9 cellular contexts compared by ENCODE assay signal in the genomic region with DNA sequence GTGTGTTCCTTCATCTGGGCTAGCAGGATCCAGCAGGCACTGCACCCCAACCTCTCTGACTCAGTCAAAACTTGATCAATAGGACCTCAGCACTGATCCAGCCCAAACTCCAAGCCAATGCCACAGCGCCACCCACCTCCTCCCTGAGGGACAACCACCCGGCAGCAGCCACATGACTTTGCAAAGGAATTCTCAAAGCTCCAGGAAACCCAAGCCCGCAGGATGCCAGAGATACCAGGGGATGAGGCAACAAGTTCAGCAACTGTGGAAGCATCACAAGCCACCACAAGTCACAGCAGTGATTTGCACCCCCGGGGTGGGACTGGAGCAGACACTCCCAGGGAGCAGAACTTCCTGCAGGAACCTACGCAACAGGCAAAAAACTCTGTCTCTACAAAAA. TPM values are rescaled to one million over a fixed set of nuclear protein-coding genes. Genes with fewer than 3 reads are reported as not detected.
DNase-seq lines count a peak whose midpoint lies in the region; ATAC-seq, FAIRE-seq and TF ChIP-seq lines count a peak whose summit lies in the region.
"Had no signal": no experiment of that assay in that cellular context is flagged by ENCODE, and none has a peak within 500 bp of the region (broad histone marks: within the 10 kb centered on the region; RNA-seq: fewer than 3 reads in every experiment).

No MANE protein-coding gene starts in this region.

- no peaks in the 10 kb centered on the region for H3K36me3 ChIP-seq in kidney (ENCODE audit: control insufficient read depth in 1 of 2, insufficient read depth in 2 of 2, low read length in 2 of 2)
- H3K36me3 ChIP-seq in upper lobe of left lung = no peaks in the 10 kb centered on the region

- ATAC-seq in Right ventricle myocardium inferior (no peak), HG03025 (IDR thresholded peaks at IDR 0.05; ENCODE audit: low FRiP score, unreplicated experiment) (no peak), upper lobe of left lung (ENCODE audit: low FRiP score in 2 of 2) (no peak)

- peak overlapping the region in 1 of 2 donors; percentile 20 for H3K27ac ChIP-seq in kidney (ENCODE audit: low read depth in 2 of 2, low read length in 2 of 2)
- H3K27ac ChIP-seq in upper lobe of left lung = peak overlapping the region in 1 of 4 donors; percentile 57
- H3K27ac ChIP-seq: C4-2B had no signal

- WGBS in upper lobe of left lung, 2 donors = 47 to 63% methylated on average over 5 of the region's 5 CpGs

- peak; percentile 62 for DNase-seq in Right ventricle myocardium inferior (ENCODE audit: missing footprints)
- DNase-seq in cardiac septum (ENCODE audit: low spot score) = no peak
- peak; percentile 91 to 96 for DNase-seq in cardiac fibroblast (ENCODE audit: low read depth in 2 of 2)
- DNase-seq in kidney = peak; percentile 91
- no peak for DNase-seq in activated T-helper 1 cell treated with anti-CD3 and anti-CD28 coated beads, Interleukin-12 subunit alpha, Interleukin-12 subunit beta, Interleukin-2, Interleukin-4 antibody, amounts not matched to agents 30 ng/mL and 10 ng/mL and 1 ng/mL, durations not matched to agents 14 hours and 24 hours and 36 hours (ENCODE audit: low spot score)
- DNase-seq in pons (ENCODE audit: low spot score) = no peak
- no peak for DNase-seq in upper lobe of left lung

- no peaks in the 10 kb centered on the region for H3K27me3 ChIP-seq in upper lobe of left lung

- peaks cover 32 to 36% of the 10 kb centered on the region in 2 donors for H3K4me1 ChIP-seq in kidney (ENCODE audit: control insufficient read depth in 1 of 2, insufficient read depth in 1 of 2, low read depth in 1 of 2, low read length in 2 of 2)
- peaks cover 42 to 79% (median 52%) of the 10 kb centered on the region in 4 donors for H3K4me1 ChIP-seq in upper lobe of left lung

- no peak for TF ChIP-seq EP300 in upper lobe of left lung (IDR thresholded peaks at IDR 0.05)

- H3K9ac ChIP-seq in kidney (ENCODE audit: low read length in 2 of 2) = no peak overlapping the region

- no peak overlapping the region for H3K4me3 ChIP-seq in cardiac fibroblast (replicated peaks in 1 of 2; ENCODE audit: low read depth in 2 of 2, low read length in 2 of 2)
- H3K4me3 ChIP-seq in kidney (ENCODE audit: low read length in 2 of 2) = no peak overlapping the region
- no peak overlapping the region for H3K4me3 ChIP-seq in upper lobe of left lung

- no peak for FAIRE-seq in kidney (lab: Jason Lieb, UNC)

- TF ChIP-seq POLR2A in upper lobe of left lung (IDR thresholded peaks at IDR 0.05) = no peak

- H3K27me3 Mint-ChIP-seq in activated T-helper 1 cell treated with anti-CD3 and anti-CD28 coated beads, Interleukin-12 subunit alpha, Interleukin-12 subunit beta, Interleukin-2, Interleukin-4 antibody, amounts not matched to agents 30 ng/mL and 10 ng/mL and 1 ng/mL, durations not matched to agents 14 hours and 24 hours and 36 hours (ENCODE audit: insufficient read depth) = no peaks in the 10 kb centered on the region

- intact Hi-C loops in Right ventricle myocardium inferior (cut with DNase I) (loop anchor here (2.0 kb wide), 1 partner anchor 37 kb away; a partner anchor contains a TSS), cardiac septum (cut with DNase I) (no loop called here), kidney (cut with DNase I) (no loop called here)
- intact Hi-C loops in activated T-helper 1 cell treated with anti-CD3 and anti-CD28 coated beads, Interleukin-12 subunit alpha, Interleukin-12 subunit beta, Interleukin-2, Interleukin-4 antibody, amounts not matched to agents 30 ng/mL and 10 ng/mL and 1 ng/mL, durations not matched to agents 14 hours and 24 hours and 36 hours (cut with micrococcal nuclease) = no loop called here

- TF ChIP-seq CTCF in cardiac fibroblast (IDR thresholded peaks at IDR 0.05; ENCODE audit: low read depth, low read length) = peak; percentile 64
- TF ChIP-seq CTCF in kidney (IDR thresholded peaks at IDR 0.05; ENCODE audit: borderline replicate concordance, extremely low read depth, insufficient read depth) = no peak
- peak in 1 of 6 experiments; percentile 17 for TF ChIP-seq CTCF in upper lobe of left lung (IDR thresholded peaks at IDR 0.05)

- no peaks in the 10 kb centered on the region for H3K9me3 Mint-ChIP-seq in activated T-helper 1 cell treated with anti-CD3 and anti-CD28 coated beads, Interleukin-12 subunit alpha, Interleukin-12 subunit beta, Interleukin-2, Interleukin-4 antibody, amounts not matched to agents 30 ng/mL and 10 ng/mL and 1 ng/mL, durations not matched to agents 14 hours and 24 hours and 36 hours

- H3K9me3 ChIP-seq in kidney (ENCODE audit: control insufficient read depth in 1 of 2, low read length in 2 of 2) (no peaks in the 10 kb centered on the region), upper lobe of left lung (no peaks in the 10 kb centered on the region)

- peaks cover 9% of the 10 kb centered on the region for H3K4me1 Mint-ChIP-seq in activated T-helper 1 cell treated with anti-CD3 and anti-CD28 coated beads, Interleukin-12 subunit alpha, Interleukin-12 subunit beta, Interleukin-2, Interleukin-4 antibody, amounts not matched to agents 30 ng/mL and 10 ng/mL and 1 ng/mL, durations not matched to agents 14 hours and 24 hours and 36 hours (ENCODE audit: low read depth)

- no peak overlapping the region for H3K4me3 Mint-ChIP-seq in activated T-helper 1 cell treated with anti-CD3 and anti-CD28 coated beads, Interleukin-12 subunit alpha, Interleukin-12 subunit beta, Interleukin-2, Interleukin-4 antibody, amounts not matched to agents 30 ng/mL and 10 ng/mL and 1 ng/mL, durations not matched to agents 14 hours and 24 hours and 36 hours

- H3K27ac Mint-ChIP-seq in activated T-helper 1 cell treated with anti-CD3 and anti-CD28 coated beads, Interleukin-12 subunit alpha, Interleukin-12 subunit beta, Interleukin-2, Interleukin-4 antibody, amounts not matched to agents 30 ng/mL and 10 ng/mL and 1 ng/mL, durations not matched to agents 14 hours and 24 hours and 36 hours = no peak overlapping the region

- H3K36me3 Mint-ChIP-seq in activated T-helper 1 cell treated with anti-CD3 and anti-CD28 coated beads, Interleukin-12 subunit alpha, Interleukin-12 subunit beta, Interleukin-2, Interleukin-4 antibody, amounts not matched to agents 30 ng/mL and 10 ng/mL and 1 ng/mL, durations not matched to agents 14 hours and 24 hours and 36 hours (ENCODE audit: low read depth) = no peaks in the 10 kb centered on the region

RNA-seq across cellular contexts. Expression of a gene that starts 37.3 kb away (rescaled TPM):
- 136 TPM for total RNA-seq in Right ventricle myocardium inferior
- total RNA-seq in cardiac septum = 346 TPM
- 184 TPM for total RNA-seq in kidney
- polyA plus RNA-seq in kidney (ENCODE audit: insufficient read depth, low read depth, low replicate concordance) = 20.1 TPM
- 27.4 and 27.9 TPM in 2 replicates for total RNA-seq in activated T-helper 1 cell treated with anti-CD3 and anti-CD28 coated beads, Interleukin-12 subunit alpha, Interleukin-12 subunit beta, Interleukin-2, Interleukin-4 antibody, amounts not matched to agents 30 ng/mL and 10 ng/mL and 1 ng/mL, durations not matched to agents 14 hours and 24 hours and 36 hours
- 100 to 1,000 TPM; 117 to 195 (median 157) TPM for total RNA-seq in upper lobe of left lung

Comparison
In these comparisons a context has a peak if more than half of its experiments do, and no peak if none do; other contexts are left out.
1. DNase-seq: peak in Right ventricle myocardium inferior (single experiment), cardiac fibroblast (2 of 2) and kidney (single experiment); none in cardiac septum (single experiment), activated T-helper 1 cell treated with anti-CD3 and anti-CD28 coated beads, Interleukin-12 subunit alpha, Interleukin-12 subunit beta, Interleukin-2, Interleukin-4 antibody, amounts not matched to agents 30 ng/mL and 10 ng/mL and 1 ng/mL, durations not matched to agents 14 hours and 24 hours and 36 hours (single experiment), pons (single experiment) and upper lobe of left lung (0 of 2).